In the genomic region with DNA sequence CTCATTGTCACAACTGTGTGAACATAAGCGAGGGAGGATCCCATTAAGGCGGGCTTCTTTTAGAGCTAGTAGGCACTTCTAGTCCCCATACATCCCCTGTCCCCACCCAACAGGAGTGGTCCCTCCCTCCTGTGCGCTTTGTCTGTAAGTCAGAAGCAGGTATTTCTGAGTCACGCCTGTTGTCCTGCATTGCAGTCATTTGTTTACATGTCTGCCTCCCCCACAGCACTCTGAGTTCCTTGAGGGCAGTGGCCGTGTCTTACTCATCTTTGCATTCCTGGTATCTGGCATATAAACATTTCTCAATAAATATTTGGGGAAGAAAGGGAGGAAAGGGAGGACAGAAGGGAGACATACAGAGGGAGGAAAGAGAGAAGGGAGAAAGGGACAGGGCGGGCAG, we compare ENCODE assay signal across 1 cellular context.
A peak's percentile ranks its signal among the peaks of the same experiment; 100 is the strongest.
TF ChIP-seq lines count a peak whose summit lies in the region.

No MANE protein-coding gene starts in this region.

TF ChIP-seq in K562, 482 proteins besides CTCF, POLR2A, EP300 and RAD21:
- peak; percentile 54 for TF ChIP-seq EGR1 (conservative IDR thresholded peaks at IDR 0.05)
- TF ChIP-seq HEY1 (CRISPR knock-in tag; IDR thresholded peaks at IDR 0.05; ENCODE audit: borderline replicate concordance): no peak
- TF ChIP-seq CAMTA2 (CRISPR knock-in tag; conservative IDR thresholded peaks at IDR 0.05): no peak
- no peak for TF ChIP-seq USF1 (CRISPR knock-in tag; IDR thresholded peaks at IDR 0.05)
- TF ChIP-seq NEUROD1 (IDR thresholded peaks at IDR 0.05; ENCODE audit: borderline replicate concordance, low read depth, low read length, partially characterized antibody): peak; percentile 18
- TF ChIP-seq FOXA3 (CRISPR knock-in tag; conservative IDR thresholded peaks at IDR 0.05 in 1 of 2, IDR thresholded peaks at IDR 0.05 in 1 of 2): peak in 1 of 2 experiments; percentile 31; a peak in 2 of 4 replicates
- TF ChIP-seq MAZ (CRISPR knock-in tag; conservative IDR thresholded peaks at IDR 0.05 in 1 of 2, IDR thresholded peaks at IDR 0.05 in 1 of 2): 0 out of 4 replicates have a peak, but pooled peaks of 1 of the 2 experiments have one; percentile 20
- TF ChIP-seq JUN (IDR thresholded peaks at IDR 0.05; ENCODE audit: borderline replicate concordance, low read depth, low read length): peak; percentile 83
- no peak for TF ChIP-seq JUN (CRISPR knock-in tag; IDR thresholded peaks at IDR 0.05; ENCODE audit: borderline replicate concordance)
- TF ChIP-seq, protein P1, sequence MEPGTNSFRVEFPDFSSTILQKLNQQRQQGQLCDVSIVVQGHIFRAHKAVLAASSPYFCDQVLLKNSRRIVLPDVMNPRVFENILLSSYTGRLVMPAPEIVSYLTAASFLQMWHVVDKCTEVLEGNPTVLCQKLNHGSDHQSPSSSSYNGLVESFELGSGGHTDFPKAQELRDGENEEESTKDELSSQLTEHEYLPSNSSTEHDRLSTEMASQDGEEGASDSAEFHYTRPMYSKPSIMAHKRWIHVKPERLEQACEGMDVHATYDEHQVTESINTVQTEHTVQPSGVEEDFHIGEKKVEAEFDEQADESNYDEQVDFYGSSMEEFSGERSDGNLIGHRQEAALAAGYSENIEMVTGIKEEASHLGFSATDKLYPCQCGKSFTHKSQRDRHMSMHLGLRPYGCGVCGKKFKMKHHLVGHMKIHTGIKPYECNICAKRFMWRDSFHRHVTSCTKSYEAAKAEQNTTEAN (CRISPR knock-in tag; IDR thresholded peaks at IDR 0.05): no peak
- TF ChIP-seq NFE2 (IDR thresholded peaks at IDR 0.05; ENCODE audit: low read depth): 0 out of 2 replicates have a peak, but pooled peaks have one; percentile 19
- peak; percentile 77; the same call in 1 of the 2 replicates for TF ChIP-seq SMARCA4 (IDR thresholded peaks at IDR 0.05)
- TF ChIP-seq, protein P2, sequence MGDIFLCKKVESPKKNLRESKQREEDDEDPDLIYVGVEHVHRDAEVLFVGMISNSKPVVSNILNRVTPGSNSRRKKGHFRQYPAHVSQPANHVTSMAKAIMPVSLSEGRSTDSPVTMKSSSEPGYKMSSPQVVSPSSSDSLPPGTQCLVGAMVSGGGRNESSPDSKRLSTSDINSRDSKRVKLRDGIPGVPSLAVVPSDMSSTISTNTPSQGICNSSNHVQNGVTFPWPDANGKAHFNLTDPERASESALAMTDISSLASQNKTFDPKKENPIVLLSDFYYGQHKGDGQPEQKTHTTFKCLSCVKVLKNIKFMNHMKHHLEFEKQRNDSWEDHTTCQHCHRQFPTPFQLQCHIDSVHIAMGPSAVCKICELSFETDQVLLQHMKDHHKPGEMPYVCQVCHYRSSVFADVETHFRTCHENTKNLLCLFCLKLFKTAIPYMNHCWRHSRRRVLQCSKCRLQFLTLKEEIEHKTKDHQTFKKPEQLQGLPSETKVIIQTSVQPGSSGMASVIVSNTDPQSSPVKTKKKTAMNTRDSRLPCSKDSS (IDR thresholded peaks at IDR 0.05; ENCODE audit: low read depth, partially characterized antibody): no peak
- peak; percentile 93; the same call in 1 of the 2 replicates for TF ChIP-seq FOXP1 (CRISPR knock-in tag; IDR thresholded peaks at IDR 0.05)
- TF ChIP-seq SMARCE1 (IDR thresholded peaks at IDR 0.05): peak; percentile 50; the same call in 1 of the 2 replicates
- no peak for TF ChIP-seq NCOA1 (IDR thresholded peaks at IDR 0.05; ENCODE audit: low read depth)
- TF ChIP-seq NR0B1 (IDR thresholded peaks at IDR 0.05; ENCODE audit: partially characterized antibody): no peak
- TF ChIP-seq FOXP4 (CRISPR knock-in tag; IDR thresholded peaks at IDR 0.05; ENCODE audit: borderline replicate concordance): peak; percentile 98; the same call in 1 of the 2 replicates
- peak; percentile 24; the same call in 1 of the 2 replicates for TF ChIP-seq ZEB2 (IDR thresholded peaks at IDR 0.05)
- peak; percentile 72; the same call in 1 of the 2 replicates for TF ChIP-seq JUND (IDR thresholded peaks at IDR 0.05; ENCODE audit: borderline replicate concordance, low read depth, low read length)
- TF ChIP-seq JUND (tag; IDR thresholded peaks at IDR 0.05; ENCODE audit: borderline replicate concordance, low read depth, low read length): peak; percentile 50; the same call in 2 of the 3 replicates
- TF ChIP-seq ETV1 (tag; conservative IDR thresholded peaks at IDR 0.05; ENCODE audit: low read depth): no peak
- TF ChIP-seq NCOA4 (IDR thresholded peaks at IDR 0.05; ENCODE audit: partially characterized antibody): no peak
- no peak for TF ChIP-seq ZNF407 (IDR thresholded peaks at IDR 0.05; ENCODE audit: low read depth)
- peak; percentile 68; the same call in 1 of the 2 replicates for TF ChIP-seq SOX6 (IDR thresholded peaks at IDR 0.05)
- TF ChIP-seq, protein P3, sequence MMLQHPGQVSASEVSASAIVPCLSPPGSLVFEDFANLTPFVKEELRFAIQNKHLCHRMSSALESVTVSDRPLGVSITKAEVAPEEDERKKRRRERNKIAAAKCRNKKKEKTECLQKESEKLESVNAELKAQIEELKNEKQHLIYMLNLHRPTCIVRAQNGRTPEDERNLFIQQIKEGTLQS (IDR thresholded peaks at IDR 0.05): peak; percentile 87
- TF ChIP-seq, protein P3 (CRISPR knock-in tag; conservative IDR thresholded peaks at IDR 0.05): no peak
- no peak for TF ChIP-seq CEBPG (CRISPR knock-in tag; IDR thresholded peaks at IDR 0.05)
- peak in 1 of 2 experiments; percentile 45; a peak in 1 of 4 replicates for TF ChIP-seq CEBPG (tag; conservative IDR thresholded peaks at IDR 0.05 in 1 of 2, IDR thresholded peaks at IDR 0.05 in 1 of 2)
- TF ChIP-seq TEAD4 (IDR thresholded peaks at IDR 0.05; ENCODE audit: low read length): 0 out of 2 replicates have a peak, but pooled peaks have one; percentile 13
- TF ChIP-seq TEAD4 (CRISPR knock-in tag; IDR thresholded peaks at IDR 0.05; ENCODE audit: borderline replicate concordance): no peak
- TF ChIP-seq TEAD1 (CRISPR knock-in tag; IDR thresholded peaks at IDR 0.05): peak in 1 of 2 experiments; percentile 57; a peak in 1 of 4 replicates
- TF ChIP-seq HNRNPUL1 (IDR thresholded peaks at IDR 0.05; ENCODE audit: low read length): no peak
- TF ChIP-seq CTBP1 (IDR thresholded peaks at IDR 0.05; ENCODE audit: borderline replicate concordance): peak; percentile 50
- peak; percentile 62; the same call in 1 of the 2 replicates for TF ChIP-seq ARID1B (IDR thresholded peaks at IDR 0.05)
- TF ChIP-seq DPF2 (IDR thresholded peaks at IDR 0.05): peak; percentile 37; the same call in 1 of the 2 replicates
- no peak for TF ChIP-seq PHB2 (IDR thresholded peaks at IDR 0.05; ENCODE audit: low read depth)
- peak; percentile 90 for TF ChIP-seq FOSL1 (tag; conservative IDR thresholded peaks at IDR 0.05)
